Comparison of ENCODE assay signal across 9 cellular contexts in genomic region chr17:4858880-4859260, GRCh38. TPM values are rescaled to one million over a fixed set of nuclear protein-coding genes. Genes with fewer than 3 reads are reported as not detected.
DNase-seq lines count a peak whose midpoint lies in the region; ATAC-seq, FAIRE-seq and TF ChIP-seq lines count a peak whose summit lies in the region.
"Had no signal": no experiment of that assay in that cellular context is flagged by ENCODE, and none has a peak within 500 bp of the region (broad histone marks: within the 10 kb centered on the region; RNA-seq: fewer than 3 reads in every experiment).

No MANE protein-coding gene starts in this region.

- no peaks in the 10 kb centered on the region for H3K27me3 Mint-ChIP-seq in MCF 10A (ENCODE audit: insufficient read depth, unreplicated experiment)
- H3K27me3 Mint-ChIP-seq: activated naive CD8-positive, alpha-beta T cell had no signal

- WGBS in HepG2 (ENCODE audit: low lambda C conversion rate), result 34% methylated on average over 3 of the region's 5 CpGs

- CTCF ChIA-PET in MCF 10A (lab: Yijun Ruan, JAX) (interaction anchor here (0.6 to 2.2 kb wide), 7 partner anchors 8 to 124 kb away, joined by 3 to 5 read pairs (median 3); no protein-coding TSS in a partner anchor), HepG2 (lab: Yijun Ruan, JAX; ENCODE audit: low intra/inter-chr PET ratio, low total read pairs) (no interaction called here)

- no peak for TF ChIP-seq POLR2A in HepG2 (IDR thresholded peaks at IDR 0.05; ENCODE audit: insufficient read depth in 1 of 2, low read depth in 2 of 2, low read length in 2 of 2)

- peaks cover 50% of the 10 kb centered on the region for H3K79me2 ChIP-seq in HepG2 (ENCODE audit: insufficient read depth, low read length)

- H3K27me3 ChIP-seq in HepG2 (ENCODE audit: control insufficient read depth in 1 of 2, insufficient read depth in 2 of 2, low read length in 2 of 2), result no peaks in the 10 kb centered on the region
- H3K27me3 ChIP-seq: BLaER1 had no signal

- DNase-seq in AG08396 (ENCODE audit: low spot score) (peak; percentile 47), MCF 10A (ENCODE audit: unreplicated experiment) (peak; percentile 91), HepG2 (ENCODE audit: low spot score) (no peak), GM19240 (ENCODE audit: insufficient read length, low spot score) (no peak), NCI-H526 (lab: John Stamatoyannopoulos, UW) (no peak)
- DNase-seq: OCI-M1 had no signal

- peaks cover 11 to 40% of the 10 kb centered on the region in 2 experiments for H3K36me3 ChIP-seq in HepG2 (replicated peaks in 1 of 2; ENCODE audit: control insufficient read depth in 1 of 2, insufficient read depth in 2 of 2, low read length in 2 of 2)

- peak overlapping the region; percentile 46 for H3K4me2 ChIP-seq in HepG2 (ENCODE audit: low read depth, low read length)
- H3K4me2 ChIP-seq: BLaER1 had no signal

- no TSS peak for BruUV-seq in MCF 10A (replicated peaks; lab: Mats Ljungman, UMichigan)
- BruUV-seq in HepG2 (replicated peaks; lab: Mats Ljungman, UMichigan), result no TSS peak

- peak overlapping the region; percentile 89 for H3K27ac Mint-ChIP-seq in MCF 10A (ENCODE audit: low read depth, unreplicated experiment)
- H3K27ac Mint-ChIP-seq: activated naive CD8-positive, alpha-beta T cell had no signal

- TF ChIP-seq CTCF in MCF 10A (IDR thresholded peaks at IDR 0.05; ENCODE audit: unreplicated experiment) (no peak), HepG2 (CRISPR knock-in tag; IDR thresholded peaks at IDR 0.05) (no peak)

- TF ChIP-seq RAD21 in HepG2 (CRISPR knock-in tag; IDR thresholded peaks at IDR 0.05), result no peak

- H4K20me1 ChIP-seq in HepG2 (ENCODE audit: insufficient read depth, low read length), result no peaks in the 10 kb centered on the region

- ATAC-seq in HepG2, result no peak
- no peak for ATAC-seq in HG02884 (IDR thresholded peaks at IDR 0.05; ENCODE audit: unreplicated experiment)

- peak overlapping the region; percentile 36; the same call in 1 of the 2 replicates for H3K9ac ChIP-seq in HepG2 (ENCODE audit: insufficient read depth, low read depth, low read length)
- H3K9ac ChIP-seq: BLaER1 had no signal

- peak overlapping the region; percentile 51 for H3K27ac ChIP-seq in HepG2 (ENCODE audit: extremely low read length, insufficient read depth, low read length)
- H3K27ac ChIP-seq: BLaER1 had no signal

- H3K4me3 Mint-ChIP-seq in MCF 10A (ENCODE audit: unreplicated experiment), result peak overlapping the region; percentile 83
- H3K4me3 Mint-ChIP-seq: activated naive CD8-positive, alpha-beta T cell had no signal

- H2AFZ ChIP-seq in HepG2 (ENCODE audit: low read length), result no peak overlapping the region

- no peak for FAIRE-seq in HepG2 (lab: Jason Lieb, UNC)

- intact Hi-C loops in MCF 10A (cut with micrococcal nuclease) (no loop called here), HepG2 (cut with micrococcal nuclease; ENCODE audit: unreplicated experiment) (no loop called here)

- in situ Hi-C loops in HepG2 (cut with HindIII; ENCODE audit: extremely low pct_ligation_motif_present, low pct_unique_long_range_greater_than_20kb), result no loop called here

- H3K9me3 Mint-ChIP-seq in MCF 10A (ENCODE audit: unreplicated experiment), result no peaks in the 10 kb centered on the region

- no peak overlapping the region for H3K4me3 ChIP-seq in HepG2 (replicated peaks in 1 of 3; ENCODE audit: insufficient read depth in 1 of 3, low read depth in 2 of 3, low read length in 3 of 3)
- H3K4me3 ChIP-seq: BLaER1 had no signal

- POLR2A ChIA-PET in MCF 10A (lab: Yijun Ruan, JAX), result interaction anchor here (0.6 to 5.6 kb wide), 16 partner anchors 8 to 716 kb away, joined by 3 to 94 read pairs (median 6); partner anchors contain the start of genes CYB5D2, GLTPD2, MINK1 and PLD2
- POLR2A ChIA-PET in HepG2 (lab: Yijun Ruan, JAX), result interaction anchor here (1.0 to 2.0 kb wide), 6 partner anchors 12 to 150 kb away, joined by 3 to 12 read pairs (median 8); partner anchors contain the start of genes GLTPD2, RNF167 and SLC25A11

- no peaks in the 10 kb centered on the region for H3K9me3 ChIP-seq in HepG2 (ENCODE audit: low read length)
- H3K9me3 ChIP-seq: BLaER1 had no signal

- peaks cover 55% of the 10 kb centered on the region for H3K4me1 Mint-ChIP-seq in MCF 10A (ENCODE audit: insufficient read depth, unreplicated experiment)

- H3K36me3 Mint-ChIP-seq in MCF 10A (ENCODE audit: insufficient read depth, unreplicated experiment), result peaks cover 63% of the 10 kb centered on the region

- TF ChIP-seq EP300 in HepG2 (IDR thresholded peaks at IDR 0.05; ENCODE audit: low read depth in 2 of 2, low read length in 2 of 2), result no peak
- no peak for TF ChIP-seq EP300 in HepG2 (CRISPR knock-in tag; IDR thresholded peaks at IDR 0.05; ENCODE audit: borderline replicate concordance)

- peaks cover 66% of the 10 kb centered on the region for H3K4me1 ChIP-seq in HepG2 (ENCODE audit: insufficient read depth, low read length)

RNA-seq across cellular contexts. Expression of gene MINK1, which starts 25.7 kb away (rescaled TPM):
- total RNA-seq in MCF 10A (2022), result 106 and 124 TPM in 2 replicates
- total RNA-seq in HepG2 (2016; rRNA removed; fragmentation: Illumina TruSeq; extraction: Trizol), result 15.2 and 17.2 TPM in 2 replicates
- 23.3 and 30.8 TPM in 2 replicates for total RNA-seq in HepG2 (2016; cell fraction: cytosol; rRNA removed; fragmentation: Illumina TruSeq; extraction: Trizol; ENCODE audit: low read depth)
- total RNA-seq in HepG2 (2016; cell fraction: insoluble cytoplasmic fraction; rRNA removed; fragmentation: Illumina TruSeq; extraction: Trizol), result 14.0 and 18.0 TPM in 2 replicates
- 18.2 and 20.0 TPM in 2 replicates for total RNA-seq in HepG2 (2016; cell fraction: membrane; rRNA removed; fragmentation: Illumina TruSeq; extraction: Trizol)
- 19.4 and 19.5 TPM in 2 replicates for total RNA-seq in HepG2 (2016; cell fraction: nucleus; rRNA removed; fragmentation: Illumina TruSeq; extraction: Trizol)
- 63.9 and 75.5 TPM in 2 replicates for polyA plus RNA-seq in HepG2 (2011; rRNA removed)
- polyA plus RNA-seq in HepG2 (2011; cell fraction: cytosol; rRNA removed), result 26.5 and 29.4 TPM in 2 replicates
- 412 and 513 TPM in 2 replicates for polyA plus RNA-seq in HepG2 (2011; cell fraction: nucleus; rRNA removed)
- polyA plus RNA-seq in HepG2 (2012), result 65.0 and 70.4 TPM in 2 replicates
- polyA plus RNA-seq in HepG2 (2016; cell fraction: cytosol; fragmentation: Illumina TruSeq; extraction: Trizol; ENCODE audit: low read depth), result 2.7 TPM in 2 replicates
- polyA plus RNA-seq in HepG2 (2016; cell fraction: insoluble cytoplasmic fraction; fragmentation: Illumina TruSeq; extraction: Trizol; ENCODE audit: low read depth), result 13.5 and 20.2 TPM in 2 replicates
- polyA plus RNA-seq in HepG2 (2016; cell fraction: membrane; fragmentation: Illumina TruSeq; extraction: Trizol; ENCODE audit: low read depth), result 8.2 and 9.7 TPM in 2 replicates
- 94.7 and 99.9 TPM in 2 replicates for polyA plus RNA-seq in HepG2 (2016; cell fraction: nucleus; fragmentation: Illumina TruSeq; extraction: Trizol; ENCODE audit: insufficient read depth, low read depth)
- polyA minus RNA-seq in HepG2 (2011; rRNA and poly(A)+ RNA removed; ENCODE audit: low replicate concordance), result 48.1 and 56.8 TPM in 2 replicates
- polyA minus RNA-seq in HepG2 (2011; cell fraction: cytosol; rRNA and poly(A)+ RNA removed), result 15.6 and 21.3 TPM in 2 replicates
- polyA minus RNA-seq in HepG2 (2011; cell fraction: nucleus; rRNA and poly(A)+ RNA removed), result 64.1 and 70.6 TPM in 2 replicates

RNA-seq across cellular contexts. Expression of gene C17orf107, which starts 40.5 kb away (rescaled TPM):
- total RNA-seq in MCF 10A (2022), result 3.6 and 4.3 TPM in 2 replicates
- total RNA-seq in HepG2 (2016; rRNA removed; fragmentation: Illumina TruSeq; extraction: Trizol), result 0.20 TPM in 1 of 2 replicates, not detected in the other
- total RNA-seq in HepG2 (2016; cell fraction: cytosol; rRNA removed; fragmentation: Illumina TruSeq; extraction: Trizol; ENCODE audit: low read depth), result not detected in 2 replicates
- 0.28 TPM in 1 of 2 replicates, not detected in the other for total RNA-seq in HepG2 (2016; cell fraction: insoluble cytoplasmic fraction; rRNA removed; fragmentation: Illumina TruSeq; extraction: Trizol)
- 0.06 and 0.07 TPM in 2 replicates for total RNA-seq in HepG2 (2016; cell fraction: membrane; rRNA removed; fragmentation: Illumina TruSeq; extraction: Trizol)
- total RNA-seq in HepG2 (2016; cell fraction: nucleus; rRNA removed; fragmentation: Illumina TruSeq; extraction: Trizol), result 0.59 and 0.66 TPM in 2 replicates
- polyA plus RNA-seq in HepG2 (2011; rRNA removed), result 0.59 and 0.82 TPM in 2 replicates
- polyA plus RNA-seq in HepG2 (2011; cell fraction: cytosol; rRNA removed), result 0.22 and 0.34 TPM in 2 replicates
- polyA plus RNA-seq in HepG2 (2011; cell fraction: nucleus; rRNA removed), result 5.9 and 7.7 TPM in 2 replicates
- polyA plus RNA-seq in HepG2 (2012), result 0.52 and 0.69 TPM in 2 replicates
- 0.05 and 0.09 TPM in 2 replicates for polyA plus RNA-seq in HepG2 (2016; cell fraction: cytosol; fragmentation: Illumina TruSeq; extraction: Trizol; ENCODE audit: low read depth)
- polyA plus RNA-seq in HepG2 (2016; cell fraction: insoluble cytoplasmic fraction; fragmentation: Illumina TruSeq; extraction: Trizol; ENCODE audit: low read depth), result not detected in 2 replicates
- 0.05 TPM in 1 of 2 replicates, not detected in the other for polyA plus RNA-seq in HepG2 (2016; cell fraction: membrane; fragmentation: Illumina TruSeq; extraction: Trizol; ENCODE audit: low read depth)
- 0.82 and 0.93 TPM in 2 replicates for polyA plus RNA-seq in HepG2 (2016; cell fraction: nucleus; fragmentation: Illumina TruSeq; extraction: Trizol; ENCODE audit: insufficient read depth, low read depth)
- 0.37 and 1.6 TPM in 2 replicates for polyA minus RNA-seq in HepG2 (2011; rRNA and poly(A)+ RNA removed; ENCODE audit: low replicate concordance)
- polyA minus RNA-seq in HepG2 (2011; cell fraction: cytosol; rRNA and poly(A)+ RNA removed), result not detected in 2 replicates
- 6.2 and 6.3 TPM in 2 replicates for polyA minus RNA-seq in HepG2 (2011; cell fraction: nucleus; rRNA and poly(A)+ RNA removed)

RNA-seq across cellular contexts. Expression of gene CHRNE, which starts 44.0 kb away (rescaled TPM):
- total RNA-seq in MCF 10A (2022), result not detected in 2 replicates
- total RNA-seq in HepG2 (2016; rRNA removed; fragmentation: Illumina TruSeq; extraction: Trizol), result 0.25 and 0.53 TPM in 2 replicates
- total RNA-seq in HepG2 (2016; cell fraction: cytosol; rRNA removed; fragmentation: Illumina TruSeq; extraction: Trizol; ENCODE audit: low read depth), result 0.20 TPM in 1 of 2 replicates, not detected in the other
- total RNA-seq in HepG2 (2016; cell fraction: insoluble cytoplasmic fraction; rRNA removed; fragmentation: Illumina TruSeq; extraction: Trizol), result 0.12 and 0.39 TPM in 2 replicates
- total RNA-seq in HepG2 (2016; cell fraction: membrane; rRNA removed; fragmentation: Illumina TruSeq; extraction: Trizol), result 0.37 and 0.90 TPM in 2 replicates
- total RNA-seq in HepG2 (2016; cell fraction: nucleus; rRNA removed; fragmentation: Illumina TruSeq; extraction: Trizol), result 0.31 and 0.44 TPM in 2 replicates
- polyA plus RNA-seq in HepG2 (2011; rRNA removed), result 0.59 and 1.3 TPM in 2 replicates
- 0.27 and 0.40 TPM in 2 replicates for polyA plus RNA-seq in HepG2 (2011; cell fraction: cytosol; rRNA removed)
- 6.8 and 8.7 TPM in 2 replicates for polyA plus RNA-seq in HepG2 (2011; cell fraction: nucleus; rRNA removed)
- 0.39 and 0.76 TPM in 2 replicates for polyA plus RNA-seq in HepG2 (2012)
- 0.17 and 0.27 TPM in 2 replicates for polyA plus RNA-seq in HepG2 (2016; cell fraction: cytosol; fragmentation: Illumina TruSeq; extraction: Trizol; ENCODE audit: low read depth)
- 0.12 and 0.25 TPM in 2 replicates for polyA plus RNA-seq in HepG2 (2016; cell fraction: insoluble cytoplasmic fraction; fragmentation: Illumina TruSeq; extraction: Trizol; ENCODE audit: low read depth)
- polyA plus RNA-seq in HepG2 (2016; cell fraction: membrane; fragmentation: Illumina TruSeq; extraction: Trizol; ENCODE audit: low read depth), result 0.39 and 0.45 TPM in 2 replicates
- 1.8 and 2.2 TPM in 2 replicates for polyA plus RNA-seq in HepG2 (2016; cell fraction: nucleus; fragmentation: Illumina TruSeq; extraction: Trizol; ENCODE audit: insufficient read depth, low read depth)
- polyA minus RNA-seq in HepG2 (2011; rRNA and poly(A)+ RNA removed; ENCODE audit: low replicate concordance), result 0.23 and 0.64 TPM in 2 replicates
- polyA minus RNA-seq in HepG2 (2011; cell fraction: cytosol; rRNA and poly(A)+ RNA removed), result 0.20 TPM in 1 of 2 replicates, not detected in the other
- 0.50 TPM in 1 of 2 replicates, not detected in the other for polyA minus RNA-seq in HepG2 (2011; cell fraction: nucleus; rRNA and poly(A)+ RNA removed)

RNA-seq across cellular contexts. Expression of gene PLD2, which starts 51.9 kb away (rescaled TPM):
- 27.6 and 31.7 TPM in 2 replicates for total RNA-seq in MCF 10A (2022)
- 7.8 and 13.4 TPM in 2 replicates for total RNA-seq in HepG2 (2016; rRNA removed; fragmentation: Illumina TruSeq; extraction: Trizol)
- total RNA-seq in HepG2 (2016; cell fraction: cytosol; rRNA removed; fragmentation: Illumina TruSeq; extraction: Trizol; ENCODE audit: low read depth), result 1.5 and 3.3 TPM in 2 replicates
- 6.9 and 12.9 TPM in 2 replicates for total RNA-seq in HepG2 (2016; cell fraction: insoluble cytoplasmic fraction; rRNA removed; fragmentation: Illumina TruSeq; extraction: Trizol)
- 4.0 and 5.4 TPM in 2 replicates for total RNA-seq in HepG2 (2016; cell fraction: membrane; rRNA removed; fragmentation: Illumina TruSeq; extraction: Trizol)
- total RNA-seq in HepG2 (2016; cell fraction: nucleus; rRNA removed; fragmentation: Illumina TruSeq; extraction: Trizol), result 12.4 and 12.8 TPM in 2 replicates
- 29.7 and 45.8 TPM in 2 replicates for polyA plus RNA-seq in HepG2 (2011; rRNA removed)
- 16.4 and 17.6 TPM in 2 replicates for polyA plus RNA-seq in HepG2 (2011; cell fraction: cytosol; rRNA removed)
- 157 and 165 TPM in 2 replicates for polyA plus RNA-seq in HepG2 (2011; cell fraction: nucleus; rRNA removed)
- polyA plus RNA-seq in HepG2 (2012), result 22.6 and 24.2 TPM in 2 replicates
- polyA plus RNA-seq in HepG2 (2016; cell fraction: cytosol; fragmentation: Illumina TruSeq; extraction: Trizol; ENCODE audit: low read depth), result 1.2 and 1.5 TPM in 2 replicates
- polyA plus RNA-seq in HepG2 (2016; cell fraction: insoluble cytoplasmic fraction; fragmentation: Illumina TruSeq; extraction: Trizol; ENCODE audit: low read depth), result 7.8 and 12.9 TPM in 2 replicates
- polyA plus RNA-seq in HepG2 (2016; cell fraction: membrane; fragmentation: Illumina TruSeq; extraction: Trizol; ENCODE audit: low read depth), result 2.9 and 4.3 TPM in 2 replicates
- polyA plus RNA-seq in HepG2 (2016; cell fraction: nucleus; fragmentation: Illumina TruSeq; extraction: Trizol; ENCODE audit: insufficient read depth, low read depth), result 38.3 and 45.9 TPM in 2 replicates
- polyA minus RNA-seq in HepG2 (2011; rRNA and poly(A)+ RNA removed; ENCODE audit: low replicate concordance), result 20.6 and 62.4 TPM in 2 replicates
- 14.3 and 14.5 TPM in 2 replicates for polyA minus RNA-seq in HepG2 (2011; cell fraction: cytosol; rRNA and poly(A)+ RNA removed)
- polyA minus RNA-seq in HepG2 (2011; cell fraction: nucleus; rRNA and poly(A)+ RNA removed), result 23.3 and 33.3 TPM in 2 replicates

Comparison
In these comparisons a context has a peak if more than half of its experiments do, and no peak if none do; other contexts are left out.
1. DNase-seq: peak in AG08396 (single experiment) and MCF 10A (single experiment); none in HepG2 (single experiment), GM19240 (single experiment) and NCI-H526 (0 of 2).